ENCODE assay signal across 13 cellular contexts in genomic region chr15:95365615-95366107, GRCh38.
A peak's percentile ranks its signal among the peaks of the same experiment; 100 is the strongest.
DNase-seq lines count a peak whose midpoint lies in the region; ATAC-seq, FAIRE-seq and TF ChIP-seq lines count a peak whose summit lies in the region.
"Had no signal": no experiment of that assay in that cellular context is flagged by ENCODE, and none has a peak within 500 bp of the region (broad histone marks: within the 10 kb centered on the region; RNA-seq: fewer than 3 reads in every experiment).

No MANE protein-coding gene starts in this region.

- CTCF ChIA-PET in RWPE1 (lab: Yijun Ruan, JAX), result no interaction called here

- H3K9ac ChIP-seq in fibroblast of lung (ENCODE audit: insufficient read depth, low read length), result no peak overlapping the region

- H2AFZ ChIP-seq in fibroblast of lung (ENCODE audit: low read length), result peak overlapping the region; percentile 78

- TF ChIP-seq EP300 in stomach (IDR thresholded peaks at IDR 0.05), result no peak

- H3K27me3 ChIP-seq in fibroblast of lung (ENCODE audit: control insufficient read depth, insufficient read depth, low read length), result no peaks in the 10 kb centered on the region
- H3K27me3 ChIP-seq in muscle layer of duodenum (ENCODE audit: low read depth, low read length), result no peaks in the 10 kb centered on the region
- no peaks in the 10 kb centered on the region for H3K27me3 ChIP-seq in effector memory CD4-positive, alpha-beta T cell (replicated peaks; ENCODE audit: control insufficient read depth, insufficient read depth, low read length, poor library complexity, severe bottlenecking)
- no peaks in the 10 kb centered on the region for H3K27me3 ChIP-seq in stomach

- DNase-seq in GM12891 (ENCODE audit: insufficient read length, low spot score) (no peak), SKM-1 (lab: John Stamatoyannopoulos, UW; ENCODE audit: unreplicated experiment) (peak; percentile 13), fibroblast of lung (ENCODE audit: low read depth in 2 of 2) (peak; percentile 50 to 86), stomach (no peak), RWPE1 (ENCODE audit: low spot score) (no peak)
- DNase-seq in effector memory CD4-positive, alpha-beta T cell, result no peak
- DNase-seq: activated CD8-positive, alpha-beta memory T cell treated with anti-CD3 and anti-CD28 coated beads, Interleukin-2, amount 50 U/mL, for 4 hours; amygdala; DMS79 treated with DMSO at 0.1 percent for 48 hours; NCI-H345 had no signal

- H3K9me3 ChIP-seq in fibroblast of lung (ENCODE audit: control insufficient read depth, insufficient read depth, low read depth, low read length) (no peaks in the 10 kb centered on the region), muscle layer of duodenum (ENCODE audit: control insufficient read depth in 1 of 2, low read length in 2 of 2) (no peaks in the 10 kb centered on the region), stomach (peaks cover 0 to 11% (median 8%) of the 10 kb centered on the region in 4 donors)
- no peaks in the 10 kb centered on the region for H3K9me3 ChIP-seq in effector memory CD4-positive, alpha-beta T cell (ENCODE audit: control insufficient read depth, low read length)

- H3K27ac ChIP-seq in fibroblast of lung (ENCODE audit: insufficient read depth, low read length) (no peak overlapping the region), muscle layer of duodenum (ENCODE audit: low read length) (peak overlapping the region; percentile 16), stomach (no peak overlapping the region), RWPE1 (no peak overlapping the region)
- no peak overlapping the region for H3K27ac ChIP-seq in effector memory CD4-positive, alpha-beta T cell (ENCODE audit: insufficient read depth, low read length, poor library complexity, severe bottlenecking)

- POLR2A ChIA-PET in RWPE1 (lab: Yijun Ruan, JAX; ENCODE audit: low non-redundant PET), result no interaction called here

- ATAC-seq in HG02885 (IDR thresholded peaks at IDR 0.05; ENCODE audit: poor library complexity, unreplicated experiment), result no peak

- peaks cover 4% of the 10 kb centered on the region for H3K4me1 ChIP-seq in fibroblast of lung (ENCODE audit: control insufficient read depth, extremely low read depth, insufficient read depth, low read length)
- peaks cover 0 to 5% of the 10 kb centered on the region in 2 donors for H3K4me1 ChIP-seq in muscle layer of duodenum (ENCODE audit: control insufficient read depth in 1 of 2, insufficient read depth in 2 of 2, low read length in 2 of 2)
- no peaks in the 10 kb centered on the region for H3K4me1 ChIP-seq in effector memory CD4-positive, alpha-beta T cell (ENCODE audit: control insufficient read depth, insufficient read depth, low read length, poor library complexity, severe bottlenecking)
- no peaks in the 10 kb centered on the region for H3K4me1 ChIP-seq in stomach

- intact Hi-C loops in stomach (cut with DNase I; ENCODE audit: low total_unique reads), result no loop called here

- no peak overlapping the region for H3K4me2 ChIP-seq in fibroblast of lung (ENCODE audit: extremely low read depth, insufficient read depth, low read length)

- FAIRE-seq in GM12891 (lab: Jason Lieb, UNC), result no peak
- FAIRE-seq: endometrium had no signal

- no peak for TF ChIP-seq CTCF in fibroblast of lung (conservative IDR thresholded peaks at IDR 0.05 in 1 of 2, IDR thresholded peaks at IDR 0.05 in 1 of 2; ENCODE audit: low read depth in 1 of 2, low read length in 2 of 2)
- no peak for TF ChIP-seq CTCF in stomach (IDR thresholded peaks at IDR 0.05)
- TF ChIP-seq CTCF in RWPE1 (conservative IDR thresholded peaks at IDR 0.05; ENCODE audit: low read depth), result no peak

- no peaks in the 10 kb centered on the region for H3K79me2 ChIP-seq in fibroblast of lung (ENCODE audit: control insufficient read depth, insufficient read depth, low read length)

- H4K20me1 ChIP-seq in fibroblast of lung (ENCODE audit: control insufficient read depth, extremely low read depth, insufficient read depth, low read length), result no peaks in the 10 kb centered on the region

- H3K36me3 ChIP-seq in fibroblast of lung (ENCODE audit: control insufficient read depth, insufficient read depth, low read length) (no peaks in the 10 kb centered on the region), muscle layer of duodenum (ENCODE audit: control insufficient read depth in 1 of 2, insufficient read depth in 2 of 2, low read length in 2 of 2) (no peaks in the 10 kb centered on the region), stomach (no peaks in the 10 kb centered on the region)
- no peaks in the 10 kb centered on the region for H3K36me3 ChIP-seq in effector memory CD4-positive, alpha-beta T cell (ENCODE audit: control insufficient read depth, insufficient read depth, low read length)

- no peak overlapping the region for H3K4me3 ChIP-seq in fibroblast of lung (replicated peaks in 1 of 4; ENCODE audit: control extremely low read depth in 1 of 4, insufficient read depth in 1 of 4, low read depth in 3 of 4, low read length in 4 of 4)
- H3K4me3 ChIP-seq in muscle layer of duodenum (ENCODE audit: low read depth in 1 of 2, low read length in 2 of 2), result no peak overlapping the region
- H3K4me3 ChIP-seq in effector memory CD4-positive, alpha-beta T cell (ENCODE audit: insufficient read depth, low read depth, low read length, poor library complexity, severe bottlenecking), result no peak overlapping the region
- no peak overlapping the region for H3K4me3 ChIP-seq in stomach

- 53 to 78% (median 64%) methylated on average over 11 of the region's 11 CpGs for WGBS in stomach, 5 donors

- TF ChIP-seq POLR2A in GM12891 (IDR thresholded peaks at IDR 0.05; ENCODE audit: low read depth, low read length) (no peak), stomach (IDR thresholded peaks at IDR 0.05) (no peak)

TF ChIP-seq in GM12891, 5 proteins besides CTCF, POLR2A, EP300 and RAD21:
- TF ChIP-seq PAX5 (IDR thresholded peaks at IDR 0.05; ENCODE audit: insufficient read depth, low read length, severe bottlenecking) (no peak), POLR2AphosphoS5 (IDR thresholded peaks at IDR 0.05; ENCODE audit: low read depth, low read length) (no peak), SPI1 (IDR thresholded peaks at IDR 0.05; ENCODE audit: low read depth, low read length) (peak; percentile 20; the same call in 1 of the 2 replicates), TAF1 (IDR thresholded peaks at IDR 0.05; ENCODE audit: low read depth, low read length) (no peak), POU2F2 (IDR thresholded peaks at IDR 0.05; ENCODE audit: low read depth, low read length) (no peak)

Comparison
In these comparisons a context has a peak if more than half of its experiments do, and no peak if none do; other contexts are left out.
1. DNase-seq: peak in SKM-1 (single experiment) and fibroblast of lung (2 of 2); none in GM12891 (single experiment), effector memory CD4-positive, alpha-beta T cell (0 of 3), stomach (single experiment) and RWPE1 (single experiment).